Comparison of ENCODE assay signal across 1 cellular context in genomic region chr19:28793391-28794168, GRCh38.
TF ChIP-seq lines count a peak whose summit lies in the region.

No MANE protein-coding gene starts in this region.

TF ChIP-seq in WTC11, 78 proteins besides CTCF, POLR2A, EP300 and RAD21 (continued from another document):
- no peak for TF ChIP-seq ZNF281 (CRISPR knock-in tag; IDR thresholded peaks at IDR 0.05)
- TF ChIP-seq ZNF532 (CRISPR knock-in tag; IDR thresholded peaks at IDR 0.05; ENCODE audit: borderline replicate concordance) = no peak
- peak; percentile 86 for TF ChIP-seq HMGXB4 (CRISPR knock-in tag; IDR thresholded peaks at IDR 0.05)
- no peak for TF ChIP-seq TP53 (CRISPR knock-in tag; IDR thresholded peaks at IDR 0.05)
- no peak for TF ChIP-seq MLX (CRISPR knock-in tag; IDR thresholded peaks at IDR 0.05)
- no peak for TF ChIP-seq FOXK1 (CRISPR knock-in tag; IDR thresholded peaks at IDR 0.05)
- no peak for TF ChIP-seq ZNF416 (CRISPR knock-in tag; IDR thresholded peaks at IDR 0.05)
- no peak for TF ChIP-seq FOXJ3 (CRISPR knock-in tag; IDR thresholded peaks at IDR 0.05; ENCODE audit: borderline replicate concordance)
- peak; percentile 40; the same call in 1 of the 2 replicates for TF ChIP-seq ARID4B (CRISPR knock-in tag; IDR thresholded peaks at IDR 0.05; ENCODE audit: borderline replicate concordance)
- no peak; the same call in 1 of the 2 replicates for TF ChIP-seq ZNF317 (CRISPR knock-in tag; IDR thresholded peaks at IDR 0.05; ENCODE audit: borderline replicate concordance, low read depth)
